In the genomic region with DNA sequence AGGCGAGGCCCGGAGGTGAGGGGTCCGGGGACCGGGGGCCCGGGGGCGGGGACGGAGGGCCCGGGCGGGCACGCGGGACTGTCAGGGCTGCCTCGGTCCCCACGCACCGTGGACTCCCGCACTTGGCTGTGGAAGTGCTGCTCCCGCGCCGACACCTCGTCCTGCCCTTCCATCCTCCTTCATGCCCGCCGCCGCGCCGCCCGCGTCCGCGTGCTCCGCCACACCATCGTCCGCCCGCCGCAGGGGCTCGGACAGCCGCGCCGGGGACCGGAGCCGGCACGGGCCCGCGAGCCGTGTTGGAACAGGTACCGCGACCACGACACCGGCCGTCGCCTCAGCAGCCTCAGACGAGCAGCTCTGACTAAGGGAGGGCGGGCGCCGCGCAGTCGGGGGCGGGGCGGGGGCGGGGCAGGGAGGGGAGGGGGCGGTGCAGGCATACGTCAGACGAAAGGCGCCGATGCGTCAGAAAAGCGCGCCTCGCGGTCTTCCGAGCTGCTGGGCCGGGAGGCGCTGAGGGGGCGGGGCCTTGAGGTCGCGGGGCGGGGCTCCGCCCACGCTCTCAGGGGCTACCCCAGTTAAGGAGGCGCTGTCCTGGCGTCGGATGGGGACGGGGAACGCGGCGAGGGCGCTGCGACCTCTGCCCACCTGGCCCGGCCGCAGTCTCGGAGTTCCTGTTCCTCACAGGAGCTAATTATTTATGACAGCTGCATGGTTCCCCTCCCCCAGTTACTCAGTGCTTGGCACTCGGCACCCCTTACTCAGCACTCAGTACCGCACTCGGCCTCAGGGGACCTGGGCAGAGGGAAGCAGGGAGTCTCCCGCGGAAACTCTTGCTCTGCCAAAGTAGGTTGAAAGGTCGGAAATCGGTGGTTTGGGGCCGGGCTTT, we compare ENCODE assay signal across 8 cellular contexts. TPM values are rescaled to one million over a fixed set of nuclear protein-coding genes. Genes with fewer than 3 reads are reported as not detected.
DNase-seq lines count a peak whose midpoint lies in the region; TF ChIP-seq lines count a peak whose summit lies in the region.

A gene with protein sequence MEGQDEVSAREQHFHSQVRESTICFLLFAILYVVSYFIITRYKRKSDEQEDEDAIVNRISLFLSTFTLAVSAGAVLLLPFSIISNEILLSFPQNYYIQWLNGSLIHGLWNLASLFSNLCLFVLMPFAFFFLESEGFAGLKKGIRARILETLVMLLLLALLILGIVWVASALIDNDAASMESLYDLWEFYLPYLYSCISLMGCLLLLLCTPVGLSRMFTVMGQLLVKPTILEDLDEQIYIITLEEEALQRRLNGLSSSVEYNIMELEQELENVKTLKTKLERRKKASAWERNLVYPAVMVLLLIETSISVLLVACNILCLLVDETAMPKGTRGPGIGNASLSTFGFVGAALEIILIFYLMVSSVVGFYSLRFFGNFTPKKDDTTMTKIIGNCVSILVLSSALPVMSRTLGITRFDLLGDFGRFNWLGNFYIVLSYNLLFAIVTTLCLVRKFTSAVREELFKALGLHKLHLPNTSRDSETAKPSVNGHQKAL (minus strand): TSS at position 363 of the 886 bp plus-strand sequence. CDS start 190 bp downstream, at position 173.

- H3K4me3 ChIP-seq in GM06990 (replicated peaks; ENCODE audit: low read depth, low read length) = peak within 1 kb of the TSS; percentile 90
- H3K4me3 ChIP-seq in HFF-Myc (replicated peaks; ENCODE audit: low read depth, low read length) = peak within 1 kb of the TSS; percentile 68
- H3K4me3 ChIP-seq in suprapubic skin = peak within 1 kb of the TSS; percentile 88

- peak within 1 kb of the TSS; percentile 90 for H3K27ac Mint-ChIP-seq in activated naive CD4-positive, alpha-beta T cell treated with anti-CD3 and anti-CD28 coated beads, Interleukin-2, amount 10 ng/mL, durations not matched to agents 7 days and 5 days

- TF ChIP-seq EP300 in suprapubic skin (IDR thresholded peaks at IDR 0.05) = no peak

- CTCF ChIA-PET in activated naive CD4-positive, alpha-beta T cell treated with anti-CD3 and anti-CD28 coated beads, Interleukin-2, amount 10 ng/mL, durations not matched to agents 7 days and 5 days (lab: Charles Lee) = interaction anchor here (0.9 to 1.5 kb wide), 8 partner anchors 8 to 445 kb away, joined by 3 to 5 read pairs (median 4); a partner anchor contains a TSS

- H3K27ac ChIP-seq in suprapubic skin = peak within 1 kb of the TSS; percentile 90

- peak within 1 kb of the TSS; percentile 85 for H3K4me3 Mint-ChIP-seq in activated naive CD4-positive, alpha-beta T cell treated with anti-CD3 and anti-CD28 coated beads, Interleukin-2, amount 10 ng/mL, durations not matched to agents 7 days and 5 days

- peaks cover 30% of the 10 kb centered on the region for H3K4me1 ChIP-seq in suprapubic skin

- H3K4me1 Mint-ChIP-seq in activated naive CD4-positive, alpha-beta T cell treated with anti-CD3 and anti-CD28 coated beads, Interleukin-2, amount 10 ng/mL, durations not matched to agents 7 days and 5 days = peaks cover 50% of the 10 kb centered on the region

- TF ChIP-seq POLR2A in suprapubic skin (IDR thresholded peaks at IDR 0.05) = peak in 1 of 2 donors; percentile 31

- H3K36me3 Mint-ChIP-seq in activated naive CD4-positive, alpha-beta T cell treated with anti-CD3 and anti-CD28 coated beads, Interleukin-2, amount 10 ng/mL, durations not matched to agents 7 days and 5 days = peaks cover 4% of the 10 kb centered on the region

- DNase-seq in GM06990 (ENCODE audit: extremely low read depth, insufficient read length) = peak; percentile 99
- DNase-seq in HFF-Myc (ENCODE audit: extremely low read depth, low read depth) = peak; percentile 81
- DNase-seq in NAMALWA (ENCODE audit: low spot score) = peak; percentile 98
- DNase-seq in SK-N-DZ (ENCODE audit: low spot score) = peak; percentile 92
- peak; percentile 94 for DNase-seq in activated naive CD4-positive, alpha-beta T cell treated with anti-CD3 and anti-CD28 coated beads, Interleukin-2, amount 10 ng/mL, durations not matched to agents 7 days and 5 days
- DNase-seq in germinal center (ENCODE audit: low spot score) = peak; percentile 97
- DNase-seq in nucleus accumbens (lab: John Stamatoyannopoulos, UW) = peak; percentile 48 to 95 (median 90)
- DNase-seq in suprapubic skin (ENCODE audit: low spot score in 2 of 2) = peak; percentile 94 to 95

- TF ChIP-seq CTCF in GM06990 (IDR thresholded peaks at IDR 0.05; ENCODE audit: insufficient read depth, low read length, poor library complexity, severe bottlenecking) = peak; percentile 52
- TF ChIP-seq CTCF in HFF-Myc (IDR thresholded peaks at IDR 0.05; ENCODE audit: low read depth, low read length, missing control alignments) = peak; percentile 34
- TF ChIP-seq CTCF in suprapubic skin (IDR thresholded peaks at IDR 0.05) = peak; percentile 74 to 86

- 0% methylated on average over 27 of the region's 97 CpGs for WGBS in suprapubic skin

- no peaks in the 10 kb centered on the region for H3K9me3 Mint-ChIP-seq in activated naive CD4-positive, alpha-beta T cell treated with anti-CD3 and anti-CD28 coated beads, Interleukin-2, amount 10 ng/mL, durations not matched to agents 7 days and 5 days

- H3K27me3 ChIP-seq in GM06990 (replicated peaks; ENCODE audit: control insufficient read depth, insufficient read depth, low read length) (no peaks in the 10 kb centered on the region), suprapubic skin (no peaks in the 10 kb centered on the region)

- no peaks in the 10 kb centered on the region for H3K36me3 ChIP-seq in GM06990 (ENCODE audit: control insufficient read depth, insufficient read depth, low read length)
- H3K36me3 ChIP-seq in suprapubic skin = no peaks in the 10 kb centered on the region

- no peaks in the 10 kb centered on the region for H3K9me3 ChIP-seq in suprapubic skin

- H3K27me3 Mint-ChIP-seq in activated naive CD4-positive, alpha-beta T cell treated with anti-CD3 and anti-CD28 coated beads, Interleukin-2, amount 10 ng/mL, durations not matched to agents 7 days and 5 days = no peaks in the 10 kb centered on the region

RNA-seq across cellular contexts. Expression of the gene that starts here (rescaled TPM):
- polyA plus RNA-seq in SK-N-DZ (2014; cell fraction: cytosol; rRNA removed) = 21.9 and 24.9 TPM in 2 replicates
- polyA plus RNA-seq in SK-N-DZ (2014; cell fraction: nucleus; rRNA removed) = 51.7 and 56.1 TPM in 2 replicates
- 100 to 1,000 TPM in 1 of 4 donors, 10 to 100 TPM in 3; 48.7 to 104 (median 59.1) TPM for total RNA-seq in suprapubic skin

Comparison
In these comparisons a context has a peak if more than half of its experiments do, and no peak if none do; other contexts are left out.
1. Peak in every context shown above with its lines: DNase-seq, H3K4me3 ChIP-seq and H3K27ac ChIP-seq.